In genomic region chr12:124609041-124609984, GRCh38 we compare ENCODE assay signal across 8 cellular contexts.
DNase-seq lines count a peak whose midpoint lies in the region; ATAC-seq and FAIRE-seq lines count a peak whose summit lies in the region.

No MANE protein-coding gene starts in this region.

- DNase-seq in COLO668 (lab: John Stamatoyannopoulos, UW; ENCODE audit: unreplicated experiment) (peak; percentile 99), KBM-7 (peak; percentile 90), RCC 7860 (ENCODE audit: low spot score) (peak; percentile 30), activated gamma-delta T cell treated with Interleukin-2 at 50 U/mL for 16 hours (peak; percentile 87), iPS-NIHi7 (ENCODE audit: extremely low spot score) (peak; percentile 64)
- DNase-seq in stimulated activated CD4-positive, alpha-beta T cell treated with anti-CD3 and anti-CD28 coated beads, Interleukin-4, amount 100 ng/mL, for 24 hours, result peak; percentile 69

- ATAC-seq in GM21390 (IDR thresholded peaks at IDR 0.05; ENCODE audit: unreplicated experiment) (peak; percentile 80), GM18519 (IDR thresholded peaks at IDR 0.05; ENCODE audit: low FRiP score, unreplicated experiment) (no peak)

- FAIRE-seq in RCC 7860 (lab: Jason Lieb, UNC), result no peak

- in situ Hi-C loops in KBM-7 (cut with MboI; ENCODE audit: low pct_unique_long_range_greater_than_20kb, low sequenced_read_pairs), result no loop called here

Comparison
In these comparisons a context has a peak if more than half of its experiments do, and no peak if none do; other contexts are left out.
1. DNase-seq: peak in every context shown above with its lines; median percentile 99 in COLO668; 90 in KBM-7; 87 in activated gamma-delta T cell treated with Interleukin-2 at 50 U/mL for 16 hours; 69 in stimulated activated CD4-positive, alpha-beta T cell treated with anti-CD3 and anti-CD28 coated beads, Interleukin-4, amount 100 ng/mL, for 24 hours; 64 in iPS-NIHi7; 30 in RCC 7860.